In the genomic region with DNA sequence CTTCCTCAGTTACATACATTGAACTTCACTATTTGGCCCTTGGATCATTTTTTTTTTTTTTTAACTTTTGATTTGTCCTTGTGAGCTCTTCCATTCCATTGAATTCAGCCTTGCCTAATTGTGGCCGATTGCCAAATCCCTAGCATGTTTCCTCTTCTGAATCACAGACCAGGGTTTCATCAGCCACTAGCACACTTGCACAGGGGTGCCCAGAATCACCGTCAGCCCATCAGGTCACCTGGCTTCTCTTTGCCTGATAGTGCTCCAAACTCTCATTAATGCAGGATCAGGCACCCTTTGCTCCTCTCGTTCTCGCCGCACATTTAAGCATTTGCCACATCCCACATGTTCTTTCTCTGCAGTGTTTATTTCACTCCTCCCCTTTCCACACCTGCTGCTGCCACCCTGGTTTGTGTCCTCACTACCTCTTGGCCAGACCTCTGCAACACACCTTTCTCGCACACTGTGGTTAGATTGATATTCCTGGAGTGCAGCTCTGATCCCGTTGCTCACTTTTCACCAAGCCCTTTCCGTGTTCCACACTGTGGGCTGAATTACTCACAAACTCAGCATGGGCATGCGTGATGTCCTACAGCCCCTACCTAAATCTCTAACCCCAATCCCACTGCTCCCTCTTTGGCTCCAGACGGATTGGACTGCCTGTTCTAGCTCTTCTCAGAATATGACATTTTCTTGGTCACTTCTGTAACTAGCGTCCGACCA, we compare ENCODE assay signal across 9 cellular contexts. TPM values are rescaled to one million over a fixed set of nuclear protein-coding genes. Genes with fewer than 3 reads are reported as not detected.
DNase-seq lines count a peak whose midpoint lies in the region; ATAC-seq, FAIRE-seq and TF ChIP-seq lines count a peak whose summit lies in the region.
"Had no signal": no experiment of that assay in that cellular context is flagged by ENCODE, and none has a peak within 500 bp of the region (broad histone marks: within the 10 kb centered on the region; RNA-seq: fewer than 3 reads in every experiment).

No MANE protein-coding gene starts in this region.

- H3K4me3 ChIP-seq in fibroblast of villous mesenchyme (ENCODE audit: low read depth, low read length), result no peak overlapping the region

- no peak for TF ChIP-seq CTCF in fibroblast of villous mesenchyme (IDR thresholded peaks at IDR 0.05; ENCODE audit: insufficient read depth, low read depth, low read length)

- ATAC-seq in GM19351 (IDR thresholded peaks at IDR 0.05; ENCODE audit: unreplicated experiment) (no peak), GM21717 (IDR thresholded peaks at IDR 0.05; ENCODE audit: unreplicated experiment) (no peak)

- FAIRE-seq in RCC 7860 (lab: Jason Lieb, UNC), result peak; percentile 20
- FAIRE-seq: H1 had no signal

- peak; percentile 6 for DNase-seq in COLO668 (lab: John Stamatoyannopoulos, UW; ENCODE audit: unreplicated experiment)
- peak; percentile 11 for DNase-seq in RCC 7860 (ENCODE audit: low spot score)
- peak; percentile 85 for DNase-seq in fibroblast of villous mesenchyme (ENCODE audit: low read depth)
- DNase-seq in pulmonary artery endothelial cell (ENCODE audit: low read depth, low spot score), result peak; percentile 27
- no peak for DNase-seq in NCI-H128 (lab: John Stamatoyannopoulos, UW; ENCODE audit: unreplicated experiment)
- no peak for DNase-seq in NCI-H1105 (lab: John Stamatoyannopoulos, UW)

RNA-seq across cellular contexts. Expression of a gene that starts 9.8 kb away (rescaled TPM):
- 34.5 and 73.8 TPM in 2 replicates for total RNA-seq in fibroblast of villous mesenchyme
- 37.3 and 41.7 TPM in 2 replicates for total RNA-seq in pulmonary artery endothelial cell

Comparison
In these comparisons a context has a peak if more than half of its experiments do, and no peak if none do; other contexts are left out.
1. DNase-seq: peak in COLO668 (single experiment), RCC 7860 (single experiment), fibroblast of villous mesenchyme (single experiment) and pulmonary artery endothelial cell (single experiment); none in NCI-H128 (single experiment) and NCI-H1105 (single experiment).